In the genomic region with DNA sequence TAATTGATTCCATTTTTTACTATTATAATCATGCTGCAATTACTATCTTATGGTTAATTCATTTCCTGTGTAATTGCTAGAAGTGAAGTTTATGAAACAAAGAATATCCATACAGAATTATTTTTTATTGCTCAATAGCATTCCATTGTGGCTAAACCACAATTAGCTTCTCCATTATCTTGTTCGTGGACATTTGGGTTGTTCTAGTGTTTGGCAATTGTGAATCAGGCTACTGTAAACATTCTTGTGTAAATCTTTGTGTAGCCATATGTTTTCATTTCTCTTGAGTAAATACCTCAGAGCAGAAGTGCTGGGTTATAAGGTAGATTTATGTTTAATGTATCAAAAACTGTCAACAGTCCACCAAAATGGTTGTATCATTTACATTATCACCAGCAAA, we compare ENCODE assay signal across 1 cellular context.
TF ChIP-seq lines count a peak whose summit lies in the region.

No MANE protein-coding gene starts in this region.

TF ChIP-seq in H1, 55 proteins besides CTCF, POLR2A, EP300 and RAD21:
- TF ChIP-seq SRF (IDR thresholded peaks at IDR 0.05; ENCODE audit: low read depth, low read length), result no peak
- TF ChIP-seq, protein P1, sequence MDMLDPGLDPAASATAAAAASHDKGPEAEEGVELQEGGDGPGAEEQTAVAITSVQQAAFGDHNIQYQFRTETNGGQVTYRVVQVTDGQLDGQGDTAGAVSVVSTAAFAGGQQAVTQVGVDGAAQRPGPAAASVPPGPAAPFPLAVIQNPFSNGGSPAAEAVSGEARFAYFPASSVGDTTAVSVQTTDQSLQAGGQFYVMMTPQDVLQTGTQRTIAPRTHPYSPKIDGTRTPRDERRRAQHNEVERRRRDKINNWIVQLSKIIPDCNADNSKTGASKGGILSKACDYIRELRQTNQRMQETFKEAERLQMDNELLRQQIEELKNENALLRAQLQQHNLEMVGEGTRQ (IDR thresholded peaks at IDR 0.05; ENCODE audit: low read length), result no peak
- TF ChIP-seq TEAD4 (IDR thresholded peaks at IDR 0.05; ENCODE audit: low read depth, low read length), result no peak
- TF ChIP-seq FOSL1 (IDR thresholded peaks at IDR 0.05; ENCODE audit: insufficient read depth, low read depth, low read length), result no peak
- TF ChIP-seq, protein P2, sequence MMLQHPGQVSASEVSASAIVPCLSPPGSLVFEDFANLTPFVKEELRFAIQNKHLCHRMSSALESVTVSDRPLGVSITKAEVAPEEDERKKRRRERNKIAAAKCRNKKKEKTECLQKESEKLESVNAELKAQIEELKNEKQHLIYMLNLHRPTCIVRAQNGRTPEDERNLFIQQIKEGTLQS (IDR thresholded peaks at IDR 0.05; ENCODE audit: insufficient read depth, low read depth, low read length), result no peak
- no peak for TF ChIP-seq EGR1 (IDR thresholded peaks at IDR 0.05; ENCODE audit: borderline replicate concordance, low read depth, low read length)
- no peak for TF ChIP-seq SAP30 (IDR thresholded peaks at IDR 0.05; ENCODE audit: insufficient read depth, insufficient replicate concordance, low read length)
- TF ChIP-seq JUN (IDR thresholded peaks at IDR 0.05; ENCODE audit: low read depth, low read length), result no peak
- TF ChIP-seq TBP (IDR thresholded peaks at IDR 0.05; ENCODE audit: low read depth, low read length), result no peak
- TF ChIP-seq PHF8 (conservative IDR thresholded peaks at IDR 0.05; ENCODE audit: low read depth, low read length), result no peak
TF ChIP-seq in H1: peak in this region for 0.
